8 cellular contexts compared by ENCODE assay signal in genomic region chr13:50085063-50085462, GRCh38.
DNase-seq lines count a peak whose midpoint lies in the region; ATAC-seq, FAIRE-seq and TF ChIP-seq lines count a peak whose summit lies in the region.

No MANE protein-coding gene starts in this region.

- H3K4me3 ChIP-seq in right atrium auricular region, result no peak overlapping the region

- peaks cover 0 to 3% of the 10 kb centered on the region in 2 donors for H3K27me3 Mint-ChIP-seq in natural killer cell (ENCODE audit: low read depth in 2 of 2)

- H3K27ac Mint-ChIP-seq in natural killer cell, result no peak overlapping the region

- no peak overlapping the region for H3K4me3 Mint-ChIP-seq in natural killer cell

- H3K36me3 Mint-ChIP-seq in natural killer cell, result peaks cover 16% of the 10 kb centered on the region

- H3K4me1 ChIP-seq in right atrium auricular region, result peaks cover 0 to 23% of the 10 kb centered on the region in 2 donors

- H3K9me3 ChIP-seq in right atrium auricular region, result no peaks in the 10 kb centered on the region

- no peak overlapping the region for H3K27ac ChIP-seq in right atrium auricular region

- ATAC-seq in left cardiac atrium (no peak), natural killer cell (no peak), HG02852 (IDR thresholded peaks at IDR 0.05; ENCODE audit: unreplicated experiment) (no peak), HG03354 (IDR thresholded peaks at IDR 0.05; ENCODE audit: poor library complexity, severe bottlenecking, unreplicated experiment) (no peak)

- H3K27me3 ChIP-seq in right atrium auricular region, result no peaks in the 10 kb centered on the region

- intact Hi-C loops in left cardiac atrium (cut with DNase I) (loop anchor here in 1 of 2 donors (10.0 kb wide), 1 partner anchor 720 kb away; no protein-coding TSS in a partner anchor), natural killer cell (cut with micrococcal nuclease) (loop anchor here (5.0 kb wide), 1 partner anchor 447 kb away; no protein-coding TSS in a partner anchor)

- H3K36me3 ChIP-seq in right atrium auricular region, result no peaks in the 10 kb centered on the region

- TF ChIP-seq CTCF in right atrium auricular region (IDR thresholded peaks at IDR 0.05), result peak; percentile 36 to 77
- TF ChIP-seq CTCF in natural killer cell (IDR thresholded peaks at IDR 0.05), result peak; percentile 77

- H3K9me3 Mint-ChIP-seq in natural killer cell, result no peaks in the 10 kb centered on the region

- peak; percentile 28 for FAIRE-seq in colon (lab: Jason Lieb, UNC)

- H3K4me1 Mint-ChIP-seq in natural killer cell, result peaks cover 34 to 36% of the 10 kb centered on the region in 2 donors

- DNase-seq in right atrium auricular region (ENCODE audit: low spot score) (no peak), left cardiac atrium (no peak), NCI-H748 treated with DMSO at 0.1 percent for 48 hours (lab: John Stamatoyannopoulos, UW) (peak; percentile 66), natural killer cell (no peak), NCI-H1436 (lab: John Stamatoyannopoulos, UW) (no peak)
